ENCODE assay signal across 9 cellular contexts in genomic region chr5:151092750-151093149, GRCh38. TPM values are rescaled to one million over a fixed set of nuclear protein-coding genes. Genes with fewer than 3 reads are reported as not detected.
DNase-seq lines count a peak whose midpoint lies in the region; ATAC-seq lines count a peak whose summit lies in the region.
"Had no signal": no experiment of that assay in that cellular context is flagged by ENCODE, and none has a peak within 500 bp of the region (broad histone marks: within the 10 kb centered on the region; RNA-seq: fewer than 3 reads in every experiment).

No MANE protein-coding gene starts in this region.

- no peak for ATAC-seq in naive thymus-derived CD8-positive, alpha-beta T cell
- no peak for ATAC-seq in stimulated activated effector memory CD8-positive, alpha-beta T cell treated with anti-CD3 and anti-CD28 coated beads, Interleukin-12 subunit alpha, Interleukin-12 subunit beta, amount 100 ng/mL, for 72 hours

- no peaks in the 10 kb centered on the region for H3K27me3 Mint-ChIP-seq in naive thymus-derived CD8-positive, alpha-beta T cell

- H3K27ac Mint-ChIP-seq in naive thymus-derived CD8-positive, alpha-beta T cell: peak overlapping the region in 6 of 10 donors; percentile 6 to 88 (median 43)
- no peak overlapping the region for H3K27ac Mint-ChIP-seq in stimulated activated effector memory CD8-positive, alpha-beta T cell treated with anti-CD3 and anti-CD28 coated beads, Interleukin-12 subunit alpha, Interleukin-12 subunit beta, amount 100 ng/mL, for 72 hours

- H3K4me1 Mint-ChIP-seq in naive thymus-derived CD8-positive, alpha-beta T cell: peaks cover 28 to 64% (median 60%) of the 10 kb centered on the region in 4 donors
- H3K4me1 Mint-ChIP-seq in stimulated activated effector memory CD8-positive, alpha-beta T cell treated with anti-CD3 and anti-CD28 coated beads, Interleukin-12 subunit alpha, Interleukin-12 subunit beta, amount 100 ng/mL, for 72 hours: peaks cover 62% of the 10 kb centered on the region

- H3K4me3 Mint-ChIP-seq in naive thymus-derived CD8-positive, alpha-beta T cell: peak overlapping the region in 1 of 10 donors; percentile 25
- no peak overlapping the region for H3K4me3 Mint-ChIP-seq in stimulated activated effector memory CD8-positive, alpha-beta T cell treated with anti-CD3 and anti-CD28 coated beads, Interleukin-12 subunit alpha, Interleukin-12 subunit beta, amount 100 ng/mL, for 72 hours
- H3K4me3 Mint-ChIP-seq: neural crest cell had no signal

- H3K9me3 Mint-ChIP-seq in naive thymus-derived CD8-positive, alpha-beta T cell: no peaks in the 10 kb centered on the region
- no peaks in the 10 kb centered on the region for H3K9me3 Mint-ChIP-seq in stimulated activated effector memory CD8-positive, alpha-beta T cell treated with anti-CD3 and anti-CD28 coated beads, Interleukin-12 subunit alpha, Interleukin-12 subunit beta, amount 100 ng/mL, for 72 hours
- H3K9me3 Mint-ChIP-seq: neural crest cell had no signal

- POLR2A ChIA-PET in naive thymus-derived CD8-positive, alpha-beta T cell (lab: Charles Lee): interaction anchor here (0.6 to 1.3 kb wide), 5 partner anchors 9 to 662 kb away, joined by 3 to 6 read pairs (median 4); partner anchors contain the start of gene TNIP1

- peak; percentile 81 for DNase-seq in CD1c-positive myeloid dendritic cell (ENCODE audit: extremely low spot score)
- peak; percentile 89 for DNase-seq in MV-4-11 (lab: John Stamatoyannopoulos, UW)
- peak; percentile 81 for DNase-seq in astrocyte of the hippocampus (ENCODE audit: low read depth, low spot score)
- no peak for DNase-seq in naive thymus-derived CD8-positive, alpha-beta T cell
- no peak for DNase-seq in NCI-H748 (lab: John Stamatoyannopoulos, UW; ENCODE audit: unreplicated experiment)
- DNase-seq in stimulated activated effector memory CD8-positive, alpha-beta T cell treated with anti-CD3 and anti-CD28 coated beads, Interleukin-12 subunit alpha, Interleukin-12 subunit beta, amount 100 ng/mL, for 72 hours (ENCODE audit: low spot score in 2 of 2): no peak
- no peak for DNase-seq in epidermal melanocyte (ENCODE audit: insufficient read length, low spot score)
- no peak for DNase-seq in ureter (ENCODE audit: low spot score)

- no peaks in the 10 kb centered on the region for H3K36me3 Mint-ChIP-seq in naive thymus-derived CD8-positive, alpha-beta T cell
- H3K36me3 Mint-ChIP-seq in stimulated activated effector memory CD8-positive, alpha-beta T cell treated with anti-CD3 and anti-CD28 coated beads, Interleukin-12 subunit alpha, Interleukin-12 subunit beta, amount 100 ng/mL, for 72 hours: peaks cover 78% of the 10 kb centered on the region

RNA-seq across cellular contexts. Expression of gene TNIP1, which starts 11.9 kb away (rescaled TPM):
- 100 to 1,000 TPM; 138 to 140 TPM for total RNA-seq in naive thymus-derived CD8-positive, alpha-beta T cell
- 10 to 100 TPM; 25.6 to 37.5 (median 29.8) TPM for polyA plus RNA-seq in naive thymus-derived CD8-positive, alpha-beta T cell
- total RNA-seq in ureter: 75.4 TPM

Comparison
In these comparisons a context has a peak if more than half of its experiments do, and no peak if none do; other contexts are left out.
1. DNase-seq: peak in CD1c-positive myeloid dendritic cell (single experiment), MV-4-11 (single experiment) and astrocyte of the hippocampus (single experiment); none in naive thymus-derived CD8-positive, alpha-beta T cell (0 of 10), NCI-H748 (single experiment), stimulated activated effector memory CD8-positive, alpha-beta T cell treated with anti-CD3 and anti-CD28 coated beads, Interleukin-12 subunit alpha, Interleukin-12 subunit beta, amount 100 ng/mL, for 72 hours (0 of 2), epidermal melanocyte (single experiment) and ureter (single experiment).